In genomic region chr19:17605761-17606745, GRCh38 we compare ENCODE assay signal across 1 cellular context.
A peak's percentile ranks its signal among the peaks of the same experiment; 100 is the strongest.
TF ChIP-seq lines count a peak whose summit lies in the region.

No MANE protein-coding gene starts in this region.

TF ChIP-seq in H1, 55 proteins besides CTCF, POLR2A, EP300 and RAD21 (continued from another document):
- no peak for TF ChIP-seq SAP30 (IDR thresholded peaks at IDR 0.05; ENCODE audit: insufficient read depth, insufficient replicate concordance, low read length)
- TF ChIP-seq TEAD4 (IDR thresholded peaks at IDR 0.05; ENCODE audit: low read depth, low read length) = peak; percentile 25; the same call in 1 of the 2 replicates
- no peak for TF ChIP-seq BCL11A (IDR thresholded peaks at IDR 0.05; ENCODE audit: low read depth in 2 of 2, low read length in 2 of 2)
- TF ChIP-seq CTBP2 (IDR thresholded peaks at IDR 0.05; ENCODE audit: borderline replicate concordance, insufficient read depth, insufficient read length, low read length) = peak; percentile 37
- peak in 1 of 2 experiments; percentile 61; a peak in 2 of 4 replicates for TF ChIP-seq SIN3A (conservative IDR thresholded peaks at IDR 0.05 in 1 of 2, IDR thresholded peaks at IDR 0.05 in 1 of 2; ENCODE audit: low read depth in 1 of 2, low read length in 2 of 2)
- no peak for TF ChIP-seq CHD1 (IDR thresholded peaks at IDR 0.05; ENCODE audit: low read depth, low read length)
- TF ChIP-seq EGR1 (IDR thresholded peaks at IDR 0.05; ENCODE audit: borderline replicate concordance, low read depth, low read length) = peak; percentile 62; the same call in 1 of the 2 replicates
- TF ChIP-seq SP1 (IDR thresholded peaks at IDR 0.05; ENCODE audit: low read depth, low read length) = peak; percentile 73; the same call in 1 of the 2 replicates
- TF ChIP-seq HDAC6 (IDR thresholded peaks at IDR 0.05; ENCODE audit: low read depth, low read length) = no peak
- TF ChIP-seq TBP (IDR thresholded peaks at IDR 0.05; ENCODE audit: low read depth, low read length) = no peak; the same call in 1 of the 2 replicates
- no peak for TF ChIP-seq BRCA1 (IDR thresholded peaks at IDR 0.05; ENCODE audit: low read depth, low read length)
- TF ChIP-seq TCF12 (IDR thresholded peaks at IDR 0.05; ENCODE audit: low read depth, low read length) = peak; percentile 89
- TF ChIP-seq SP2 (IDR thresholded peaks at IDR 0.05; ENCODE audit: low read length) = no peak
- TF ChIP-seq PHF8 (conservative IDR thresholded peaks at IDR 0.05; ENCODE audit: low read depth, low read length) = peak; percentile 81
- peak; percentile 3 for TF ChIP-seq POLR2AphosphoS5 (IDR thresholded peaks at IDR 0.05; ENCODE audit: low read depth, low read length)
- TF ChIP-seq CBX8 (IDR thresholded peaks at IDR 0.05; ENCODE audit: borderline replicate concordance, low read depth, low read length) = no peak
- TF ChIP-seq CEBPB (IDR thresholded peaks at IDR 0.05; ENCODE audit: low read depth, low read length) = no peak
- TF ChIP-seq CHD2 (IDR thresholded peaks at IDR 0.05; ENCODE audit: low read length) = peak; percentile 61; the same call in 1 of the 2 replicates
- TF ChIP-seq ZNF274 (IDR thresholded peaks at IDR 0.05; ENCODE audit: borderline replicate concordance, extremely low read depth, low read length) = no peak
- TF ChIP-seq KDM5A (IDR thresholded peaks at IDR 0.05; ENCODE audit: low read length) = no peak
- peak; percentile 91 for TF ChIP-seq BACH1 (IDR thresholded peaks at IDR 0.05; ENCODE audit: low read length)
- TF ChIP-seq JUN (IDR thresholded peaks at IDR 0.05; ENCODE audit: low read depth, low read length) = no peak
- TF ChIP-seq ATF3 (IDR thresholded peaks at IDR 0.05; ENCODE audit: insufficient read depth, low read depth, low read length) = no peak
- TF ChIP-seq MAX (IDR thresholded peaks at IDR 0.05) = peak; percentile 98
- TF ChIP-seq ATF2 (IDR thresholded peaks at IDR 0.05; ENCODE audit: low read length) = peak; percentile 68; the same call in 1 of the 2 replicates
- TF ChIP-seq RNF2 (IDR thresholded peaks at IDR 0.05; ENCODE audit: borderline replicate concordance, low read depth, low read length, missing control alignments, poor library complexity, severe bottlenecking) = no peak
- no peak for TF ChIP-seq EZH2 (IDR thresholded peaks at IDR 0.05; ENCODE audit: low read depth, low read length, severe bottlenecking)
- no peak for TF ChIP-seq SIRT6 (IDR thresholded peaks at IDR 0.05; ENCODE audit: low read length)
- no peak for TF ChIP-seq FOSL1 (IDR thresholded peaks at IDR 0.05; ENCODE audit: insufficient read depth, low read depth, low read length)
- peak; percentile 51 for TF ChIP-seq SRF (IDR thresholded peaks at IDR 0.05; ENCODE audit: low read depth, low read length)
- no peak for TF ChIP-seq POU5F1 (IDR thresholded peaks at IDR 0.05; ENCODE audit: low read depth, low read length)
- no peak; the same call in 1 of the 2 replicates for TF ChIP-seq JUND (IDR thresholded peaks at IDR 0.05; ENCODE audit: low read length)
- TF ChIP-seq TAF7 (optimal IDR thresholded peaks at IDR 0.05; ENCODE audit: borderline replicate concordance, low read depth, low read length) = no peak
- peak; percentile 76 for TF ChIP-seq KDM4A (IDR thresholded peaks at IDR 0.05; ENCODE audit: low read depth, low read length, severe bottlenecking)
- peak; percentile 84 for TF ChIP-seq ASH2L (IDR thresholded peaks at IDR 0.05; ENCODE audit: low read length)
- peak; percentile 76 to 90; a peak in 2 of 4 replicates for TF ChIP-seq HDAC2 (IDR thresholded peaks at IDR 0.05; ENCODE audit: borderline replicate concordance in 1 of 2, low read depth in 2 of 2, low read length in 2 of 2)
- no peak for TF ChIP-seq NANOG (IDR thresholded peaks at IDR 0.05; ENCODE audit: insufficient read depth, low read depth, low read length, poor library complexity, severe bottlenecking)
- peak; percentile 59; the same call in 1 of the 2 replicates for TF ChIP-seq GTF2F1 (IDR thresholded peaks at IDR 0.05; ENCODE audit: borderline replicate concordance, low read depth, low read length)
- no peak for TF ChIP-seq KDM1A (IDR thresholded peaks at IDR 0.05; ENCODE audit: borderline replicate concordance, low read length)
- TF ChIP-seq GABPA (IDR thresholded peaks at IDR 0.05; ENCODE audit: borderline replicate concordance, insufficient read depth, low read length) = no peak
- TF ChIP-seq CHD7 (IDR thresholded peaks at IDR 0.05; ENCODE audit: insufficient replicate concordance, low read length) = no peak
- peak; percentile 87 for TF ChIP-seq CREB1 (IDR thresholded peaks at IDR 0.05)
- TF ChIP-seq E2F6 (IDR thresholded peaks at IDR 0.05) = peak; percentile 95
- peak; percentile 90 for TF ChIP-seq SP4 (IDR thresholded peaks at IDR 0.05; ENCODE audit: low read length)
- TF ChIP-seq USF2 (IDR thresholded peaks at IDR 0.05; ENCODE audit: low read length) = no peak
- TF ChIP-seq YY1 (IDR thresholded peaks at IDR 0.05; ENCODE audit: low read depth, low read length) = no peak
- TF ChIP-seq TAF1 (IDR thresholded peaks at IDR 0.05; ENCODE audit: low read depth, low read length) = peak; percentile 50; the same call in 1 of the 2 replicates
- no peak; the same call in 1 of the 2 replicates for TF ChIP-seq RBBP5 (IDR thresholded peaks at IDR 0.05; ENCODE audit: borderline replicate concordance, low read depth, low read length)
- no peak for TF ChIP-seq CBX5 (IDR thresholded peaks at IDR 0.05; ENCODE audit: low read depth, low read length)
- TF ChIP-seq RFX5 (IDR thresholded peaks at IDR 0.05; ENCODE audit: borderline replicate concordance, low read depth, low read length) = no peak
- TF ChIP-seq SUZ12 (IDR thresholded peaks at IDR 0.05; ENCODE audit: low read length) = no peak; the same call in 1 of the 2 replicates
